ENCODE assay signal across 11 cellular contexts in the genomic region with DNA sequence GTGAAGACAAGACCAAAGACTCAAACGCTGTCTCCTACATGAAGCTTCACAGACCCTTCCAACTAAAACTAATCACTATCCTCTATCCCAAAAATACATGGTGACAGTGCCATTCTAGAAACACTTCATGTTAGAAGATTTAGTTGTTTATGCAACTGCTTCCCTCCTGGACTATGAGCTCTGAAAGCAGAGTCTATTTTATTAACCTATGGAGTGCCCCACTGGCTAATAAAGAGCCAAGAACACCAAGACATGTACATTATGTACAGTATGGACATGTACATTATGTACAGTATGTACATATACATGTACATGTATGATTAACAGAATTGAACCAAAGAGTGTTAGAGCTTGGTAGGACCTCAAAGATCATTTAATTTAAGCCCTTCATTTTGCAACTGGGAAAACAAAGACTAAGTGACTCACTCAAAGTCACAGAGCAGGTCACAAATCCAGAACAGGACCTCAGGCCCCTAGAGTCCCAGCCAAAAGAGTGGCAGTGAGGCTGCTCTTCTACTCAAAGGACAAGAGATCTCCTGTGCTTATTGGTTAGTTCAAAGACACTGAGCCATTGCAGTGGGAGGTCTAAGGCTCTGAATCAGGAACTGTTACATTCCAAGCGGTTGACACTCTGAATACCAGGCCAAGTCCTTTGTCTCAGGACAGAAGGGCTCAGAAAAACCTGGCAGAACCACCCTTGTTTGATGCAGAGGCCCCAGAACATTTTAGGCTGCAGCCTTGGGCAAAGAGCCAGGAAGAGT.
A peak's percentile ranks its signal among the peaks of the same experiment; 100 is the strongest.
DNase-seq lines count a peak whose midpoint lies in the region; ATAC-seq and TF ChIP-seq lines count a peak whose summit lies in the region.
"Had no signal": no experiment of that assay in that cellular context is flagged by ENCODE, and none has a peak within 500 bp of the region (broad histone marks: within the 10 kb centered on the region; RNA-seq: fewer than 3 reads in every experiment).

No MANE protein-coding gene starts in this region.

- H3K9me3 ChIP-seq in psoas muscle (no peaks in the 10 kb centered on the region), MM.1S (replicated peaks; ENCODE audit: insufficient read depth, low read length) (no peaks in the 10 kb centered on the region)
- H3K9me3 ChIP-seq: pancreas had no signal

- no peak overlapping the region for H2AFZ ChIP-seq in MM.1S (ENCODE audit: low read length)

- intact Hi-C loops in Right ventricle myocardium superior (cut with DNase I) = no loop called here
- intact Hi-C loops in psoas muscle (cut with DNase I) = no loop called here

- no peaks in the 10 kb centered on the region for H4K20me1 ChIP-seq in MM.1S (ENCODE audit: insufficient read depth, low read length)

- peaks cover 14% of the 10 kb centered on the region for H3K4me1 ChIP-seq in psoas muscle
- H3K4me1 ChIP-seq in MM.1S (ENCODE audit: low read length) = no peaks in the 10 kb centered on the region
- H3K4me1 ChIP-seq: pancreas had no signal

- H3K9me2 ChIP-seq in MM.1S (replicated peaks; ENCODE audit: insufficient read depth, low read length) = no peaks in the 10 kb centered on the region

- WGBS in psoas muscle, 3 donors = 72 to 86% (median 76%) methylated on average over 2 of the region's 2 CpGs

- H3F3A ChIP-seq in MM.1S (ENCODE audit: insufficient read depth, low read length) = no peaks in the 10 kb centered on the region

- H3K36me3 ChIP-seq in psoas muscle (ENCODE audit: insufficient read depth in 1 of 2, low read depth in 1 of 2) = no peaks in the 10 kb centered on the region
- no peaks in the 10 kb centered on the region for H3K36me3 ChIP-seq in MM.1S (replicated peaks; ENCODE audit: insufficient read depth, low read length)
- H3K36me3 ChIP-seq: pancreas had no signal

- H3K4me2 ChIP-seq in MM.1S (ENCODE audit: low read depth, low read length) = no peak overlapping the region

- H3K9ac ChIP-seq in MM.1S (ENCODE audit: low read length) = no peak overlapping the region

- TF ChIP-seq CTCF in psoas muscle (IDR thresholded peaks at IDR 0.05) (no peak), MM.1S (IDR thresholded peaks at IDR 0.05; ENCODE audit: low read length) (no peak)

- H3K27me3 ChIP-seq in psoas muscle (ENCODE audit: insufficient read depth in 3 of 3, low read length in 2 of 3) (no peaks in the 10 kb centered on the region), MM.1S (replicated peaks; ENCODE audit: insufficient read depth, low read length) (no peaks in the 10 kb centered on the region)
- H3K27me3 ChIP-seq: dorsolateral prefrontal cortex, pancreas had no signal

- DNase-seq in GM04504 (ENCODE audit: low read depth) (peak; percentile 55), T1000 (lab: John Stamatoyannopoulos, UW) (peak; percentile 34), Right ventricle myocardium superior (no peak), psoas muscle (no peak), MM.1S (no peak)
- DNase-seq: activated CD4-positive, alpha-beta T cell treated with anti-CD3 and anti-CD28 coated beads, Interleukin-2, amount 10 ng/mL, durations not matched to agents 7 days and 5 days; pancreas had no signal

- ATAC-seq in Right ventricle myocardium superior (ENCODE audit: poor library complexity) = peak; percentile 66
- ATAC-seq in psoas muscle = peak; percentile 30 to 95 (median 90)
- ATAC-seq in HG02623 (IDR thresholded peaks at IDR 0.05; ENCODE audit: unreplicated experiment) = no peak
- no peak for ATAC-seq in GM18858 (IDR thresholded peaks at IDR 0.05; ENCODE audit: unreplicated experiment)
- ATAC-seq in HG02981 (IDR thresholded peaks at IDR 0.05; ENCODE audit: unreplicated experiment) = no peak

- H3K4me3 ChIP-seq in psoas muscle (no peak overlapping the region), MM.1S (ENCODE audit: low read length) (no peak overlapping the region)
- H3K4me3 ChIP-seq: dorsolateral prefrontal cortex, pancreas had no signal

- no peaks in the 10 kb centered on the region for H3K79me2 ChIP-seq in MM.1S (ENCODE audit: low read length)

- H3K27ac ChIP-seq in psoas muscle = no peak overlapping the region
- no peak overlapping the region for H3K27ac ChIP-seq in MM.1S (ENCODE audit: low read length)
- H3K27ac ChIP-seq: pancreas had no signal

Comparison
In these comparisons a context has a peak if more than half of its experiments do, and no peak if none do; other contexts are left out.
1. DNase-seq: peak in GM04504 (single experiment) and T1000 (single experiment); none in Right ventricle myocardium superior (single experiment), psoas muscle (0 of 2) and MM.1S (single experiment).
2. ATAC-seq: peak in Right ventricle myocardium superior (single experiment) and psoas muscle (4 of 4); none in HG02623 (single experiment), GM18858 (single experiment) and HG02981 (single experiment).